In genomic region chr10:56116684-56117083, GRCh38 we compare ENCODE assay signal across 14 cellular contexts.
DNase-seq lines count a peak whose midpoint lies in the region; ATAC-seq and TF ChIP-seq lines count a peak whose summit lies in the region.
"Had no signal": no experiment of that assay in that cellular context is flagged by ENCODE, and none has a peak within 500 bp of the region (broad histone marks: within the 10 kb centered on the region; RNA-seq: fewer than 3 reads in every experiment).

No MANE protein-coding gene starts in this region.

- H3K4me3 ChIP-seq in epithelial cell of proximal tubule (ENCODE audit: low read depth, low read length), result no peak overlapping the region
- H3K4me3 ChIP-seq: adrenal gland had no signal

- ATAC-seq in omental fat pad (ENCODE audit: low FRiP score), result no peak
- no peak for ATAC-seq in naive thymus-derived CD8-positive, alpha-beta T cell
- ATAC-seq: foreskin keratinocyte, left colon had no signal

- POLR2A ChIA-PET in HEK293T (lab: Yijun Ruan, JAX), result no interaction called here
- POLR2A ChIA-PET in naive thymus-derived CD8-positive, alpha-beta T cell (lab: Charles Lee), result no interaction called here

- H3K27ac Mint-ChIP-seq in naive thymus-derived CD8-positive, alpha-beta T cell, result no peak overlapping the region

- TF ChIP-seq CTCF in 22Rv1 (IDR thresholded peaks at IDR 0.05), result peak; percentile 80
- peak; percentile 28; the same call in 2 of the 3 replicates for TF ChIP-seq CTCF in GM12872 (IDR thresholded peaks at IDR 0.05; ENCODE audit: insufficient read depth, low read depth, low read length)
- TF ChIP-seq CTCF in epithelial cell of proximal tubule (conservative IDR thresholded peaks at IDR 0.05; ENCODE audit: low read depth, low read length), result peak; percentile 42
- TF ChIP-seq CTCF in omental fat pad (IDR thresholded peaks at IDR 0.05), result no peak

- H3K27ac ChIP-seq in 22Rv1, result no peak overlapping the region
- H3K27ac ChIP-seq: adrenal gland, foreskin keratinocyte, neutrophil had no signal

- no peaks in the 10 kb centered on the region for H3K27me3 Mint-ChIP-seq in naive thymus-derived CD8-positive, alpha-beta T cell

- H3K9me3 Mint-ChIP-seq in naive thymus-derived CD8-positive, alpha-beta T cell, result peaks cover 0 to 9% (median 3%) of the 10 kb centered on the region in 9 donors

- no peaks in the 10 kb centered on the region for H3K36me3 Mint-ChIP-seq in naive thymus-derived CD8-positive, alpha-beta T cell

- H3K4me1 Mint-ChIP-seq in naive thymus-derived CD8-positive, alpha-beta T cell, result no peaks in the 10 kb centered on the region

- no peak overlapping the region for H3K4me3 Mint-ChIP-seq in naive thymus-derived CD8-positive, alpha-beta T cell

- CTCF ChIA-PET in HEK293T (lab: Yijun Ruan, JAX), result interaction anchor here (1.0 kb wide), 1 partner anchor 16 kb away, joined by 3 read pairs; no protein-coding TSS in a partner anchor

- peak; percentile 41 for DNase-seq in NCI-H69 (lab: John Stamatoyannopoulos, UW)
- no peak for DNase-seq in epithelial cell of proximal tubule (ENCODE audit: low read depth)
- DNase-seq in HEK293T (ENCODE audit: extremely low spot score), result no peak
- DNase-seq in NCI-H2029 (lab: John Stamatoyannopoulos, UW), result no peak
- no peak for DNase-seq in omental fat pad (ENCODE audit: low spot score)
- DNase-seq in naive thymus-derived CD8-positive, alpha-beta T cell, result no peak
- DNase-seq: adrenal gland, foreskin keratinocyte, left colon, NCI-H1930, RPMI8226 had no signal

TF ChIP-seq in HEK293T, 16 proteins besides CTCF, POLR2A, EP300 and RAD21:
- TF ChIP-seq TARDBP (IDR thresholded peaks at IDR 0.05), result no peak
- TF ChIP-seq FOXK2 (IDR thresholded peaks at IDR 0.05), result no peak
- no peak for TF ChIP-seq NFRKB (IDR thresholded peaks at IDR 0.05)
- TF ChIP-seq ELF4 (IDR thresholded peaks at IDR 0.05), result no peak
- no peak for TF ChIP-seq SUZ12 (IDR thresholded peaks at IDR 0.05)
- TF ChIP-seq FOXA1 (IDR thresholded peaks at IDR 0.05), result no peak
- no peak for TF ChIP-seq ZNF384 (IDR thresholded peaks at IDR 0.05)
- TF ChIP-seq HDGF (IDR thresholded peaks at IDR 0.05; ENCODE audit: borderline replicate concordance), result no peak
- TF ChIP-seq BHLHE40 (IDR thresholded peaks at IDR 0.05; ENCODE audit: borderline replicate concordance), result no peak
- no peak for TF ChIP-seq FOXM1 (IDR thresholded peaks at IDR 0.05; ENCODE audit: borderline replicate concordance)
TF ChIP-seq in HEK293T: peak in this region for 0.

Comparison
In these comparisons a context has a peak if more than half of its experiments do, and no peak if none do; other contexts are left out.
1. CTCF ChIP-seq: peak in 22Rv1 (single experiment), GM12872 (single experiment) and epithelial cell of proximal tubule (single experiment); none in omental fat pad (0 of 3).